ENCODE assay signal across 1 cellular context in genomic region chr1:67682659-67683197, GRCh38.
TF ChIP-seq lines count a peak whose summit lies in the region.

No MANE protein-coding gene starts in this region.

TF ChIP-seq in K562, 482 proteins besides CTCF, POLR2A, EP300 and RAD21 (continued from another document and continues in another):
- TF ChIP-seq CHD7 (IDR thresholded peaks at IDR 0.05; ENCODE audit: low read depth, low read length) (no peak), HCFC1 (IDR thresholded peaks at IDR 0.05; ENCODE audit: low read depth, low read length) (no peak), ZNF75A (CRISPR knock-in tag; IDR thresholded peaks at IDR 0.05) (no peak), SOX6 (IDR thresholded peaks at IDR 0.05) (peak; percentile 79), ZBTB11 (CRISPR knock-in tag; IDR thresholded peaks at IDR 0.05) (no peak), ZNF507 (tag; conservative IDR thresholded peaks at IDR 0.05) (no peak), SMARCE1 (IDR thresholded peaks at IDR 0.05) (peak; percentile 84), FUS (optimal IDR thresholded peaks at IDR 0.05; ENCODE audit: low read depth, low read length) (no peak), SPI1 (IDR thresholded peaks at IDR 0.05; ENCODE audit: borderline replicate concordance, low read depth, low read length) (no peak), ARID1B (IDR thresholded peaks at IDR 0.05) (peak; percentile 85), MCM3 (IDR thresholded peaks at IDR 0.05) (no peak), ZNF282 (CRISPR knock-in tag; IDR thresholded peaks at IDR 0.05) (no peak), U2AF2 (optimal IDR thresholded peaks at IDR 0.05; ENCODE audit: low read depth, low read length) (no peak), ZNF586 (CRISPR knock-in tag; conservative IDR thresholded peaks at IDR 0.05) (no peak), YY1 (IDR thresholded peaks at IDR 0.05; ENCODE audit: borderline replicate concordance in 1 of 3, control insufficient read depth in 1 of 3, extremely low read depth in 1 of 3, insufficient read depth in 3 of 3, insufficient read length in 1 of 3, insufficient replicate concordance in 2 of 3, low read depth in 1 of 3, low read length in 2 of 3) (no peak), ZKSCAN8 (CRISPR knock-in tag; IDR thresholded peaks at IDR 0.05) (0 out of 2 replicates have a peak, but pooled peaks have one; percentile 4), ZNF707 (CRISPR knock-in tag; conservative IDR thresholded peaks at IDR 0.05) (no peak), NCOA2 (IDR thresholded peaks at IDR 0.05; ENCODE audit: partially characterized antibody in 2 of 2) (no peak), ZFP30 (CRISPR knock-in tag; IDR thresholded peaks at IDR 0.05; ENCODE audit: borderline replicate concordance) (no peak), MIER1 (IDR thresholded peaks at IDR 0.05; ENCODE audit: low read depth) (no peak), SRF (CRISPR knock-in tag; IDR thresholded peaks at IDR 0.05) (no peak), PREB (CRISPR knock-in tag; IDR thresholded peaks at IDR 0.05) (no peak), TFAP4 (CRISPR knock-in tag; IDR thresholded peaks at IDR 0.05; ENCODE audit: borderline replicate concordance) (no peak), ZNF395 (CRISPR knock-in tag; IDR thresholded peaks at IDR 0.05) (no peak), HBP1 (CRISPR knock-in tag; IDR thresholded peaks at IDR 0.05) (no peak), UBTF (IDR thresholded peaks at IDR 0.05; ENCODE audit: borderline replicate concordance in 1 of 2, low read depth in 2 of 2, low read length in 2 of 2) (no peak), NELFE (IDR thresholded peaks at IDR 0.05; ENCODE audit: insufficient read depth, insufficient read length) (no peak), XRCC5 (IDR thresholded peaks at IDR 0.05; ENCODE audit: low read depth, low read length) (no peak), ZNF584 (CRISPR knock-in tag; IDR thresholded peaks at IDR 0.05; ENCODE audit: low read depth) (0 out of 2 replicates have a peak, but pooled peaks have one; percentile 10), ZNF143 (CRISPR knock-in tag; IDR thresholded peaks at IDR 0.05) (no peak), ZNF3 (CRISPR knock-in tag; IDR thresholded peaks at IDR 0.05) (no peak), ZSCAN32 (CRISPR knock-in tag; IDR thresholded peaks at IDR 0.05) (0 out of 2 replicates have a peak, but pooled peaks have one; percentile 39), ZC3H8 (IDR thresholded peaks at IDR 0.05) (no peak), BCL6 (CRISPR knock-in tag; IDR thresholded peaks at IDR 0.05) (no peak), ZNF134 (CRISPR knock-in tag; conservative IDR thresholded peaks at IDR 0.05) (no peak), WHSC1 (IDR thresholded peaks at IDR 0.05; ENCODE audit: low read length) (no peak), HEY1 (CRISPR knock-in tag; IDR thresholded peaks at IDR 0.05; ENCODE audit: borderline replicate concordance) (no peak), FOSL1 (tag; conservative IDR thresholded peaks at IDR 0.05) (peak; percentile 94), CBX8 (IDR thresholded peaks at IDR 0.05; ENCODE audit: borderline replicate concordance, extremely low read depth, low read depth, low read length, poor library complexity, severe bottlenecking) (no peak)
